ENCODE assay signal across 1 cellular context in genomic region chr16:72123426-72123825, GRCh38.
TF ChIP-seq lines count a peak whose summit lies in the region.

No MANE protein-coding gene starts in this region.

TF ChIP-seq in K562, 482 proteins besides CTCF, POLR2A, EP300 and RAD21:
- TF ChIP-seq PYGO2 (tag; IDR thresholded peaks at IDR 0.05) (no peak), STAT6 (CRISPR knock-in tag; IDR thresholded peaks at IDR 0.05) (no peak), NUFIP1 (IDR thresholded peaks at IDR 0.05; ENCODE audit: partially characterized antibody) (no peak)
